1 cellular context compared by ENCODE assay signal in the genomic region with DNA sequence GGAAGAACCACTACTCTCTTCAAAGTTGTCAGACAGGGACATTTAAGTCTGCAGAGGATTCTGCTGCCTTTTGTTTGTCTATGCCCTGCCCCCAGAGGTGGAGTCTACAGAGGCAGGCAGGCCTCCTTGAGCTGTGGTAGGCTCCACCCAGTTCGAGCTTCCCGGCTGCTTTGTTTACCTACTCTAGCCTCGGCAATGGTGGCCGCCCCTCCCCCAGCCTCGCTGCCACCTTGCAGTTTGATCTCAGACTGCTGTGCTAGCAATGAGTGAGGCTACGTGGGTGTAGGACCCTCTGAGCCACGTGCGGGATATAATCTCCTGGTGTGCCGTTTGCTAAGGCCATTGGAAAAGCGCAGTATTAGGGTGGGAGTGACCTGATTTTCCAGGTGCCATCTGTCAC. TPM values are rescaled to one million over a fixed set of nuclear protein-coding genes. Genes with fewer than 3 reads are reported as not detected.
"Had no signal": no experiment of that assay in that cellular context is flagged by ENCODE, and none has a peak within 500 bp of the region (broad histone marks: within the 10 kb centered on the region; RNA-seq: fewer than 3 reads in every experiment).

No MANE protein-coding gene starts in this region.

RNA-seq across cellular contexts. Expression of gene SLC39A8, which starts 35.0 kb away (rescaled TPM):
- total RNA-seq: SJCRH30 had no signal
